15 cellular contexts compared by ENCODE assay signal in the genomic region with DNA sequence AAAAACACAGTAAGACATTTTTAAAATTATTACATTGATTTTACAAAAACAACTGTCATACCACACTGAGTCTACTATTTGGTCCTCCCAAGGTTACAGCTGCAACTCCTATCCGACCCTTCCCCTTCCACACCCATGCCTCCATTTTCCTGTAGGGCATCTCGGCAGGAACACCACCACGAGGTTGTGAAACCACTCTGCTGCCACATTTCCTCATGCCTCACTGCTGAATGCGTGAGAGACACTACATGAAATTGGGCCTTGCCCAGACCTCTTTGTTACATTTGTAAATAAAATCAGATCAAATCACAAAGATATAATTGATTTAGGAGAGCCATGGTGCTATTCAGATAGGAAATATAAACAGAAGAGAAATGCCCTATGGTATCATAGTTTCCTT. TPM values are rescaled to one million over a fixed set of nuclear protein-coding genes. Genes with fewer than 3 reads are reported as not detected.
DNase-seq lines count a peak whose midpoint lies in the region; FAIRE-seq and TF ChIP-seq lines count a peak whose summit lies in the region.
"Had no signal": no experiment of that assay in that cellular context is flagged by ENCODE, and none has a peak within 500 bp of the region (broad histone marks: within the 10 kb centered on the region; RNA-seq: fewer than 3 reads in every experiment).

No MANE protein-coding gene starts in this region.

- no peak overlapping the region for H3K4ac ChIP-seq in H1 (replicated peaks; ENCODE audit: insufficient read length, low read depth, low read length)

- peaks cover 0 to 13% (median 1%) of the 10 kb centered on the region in 3 donors for H3K36me3 Mint-ChIP-seq in CD8-positive, alpha-beta memory T cell

- no peaks in the 10 kb centered on the region for H4K20me1 ChIP-seq in H1 (replicated peaks in 1 of 2; ENCODE audit: control insufficient read depth in 1 of 2, insufficient read depth in 2 of 2, low read length in 2 of 2)
- no peaks in the 10 kb centered on the region for H4K20me1 ChIP-seq in osteoblast (ENCODE audit: insufficient read depth, low read length)

- no peak for FAIRE-seq in H1 (lab: Jason Lieb, UNC)

- TF ChIP-seq POLR2A in H1 (IDR thresholded peaks at IDR 0.05; ENCODE audit: control extremely low read depth in 1 of 2, low read depth in 2 of 2, low read length in 2 of 2) = no peak

- H3K9ac ChIP-seq in H1 (replicated peaks in 1 of 4; ENCODE audit: extremely low read depth in 1 of 4, low read depth in 3 of 4, low read length in 3 of 4) = no peak overlapping the region

- no peak overlapping the region for H2BK15ac ChIP-seq in H1 (ENCODE audit: low read length)

- H3K9me3 Mint-ChIP-seq in CD8-positive, alpha-beta memory T cell = peaks cover 0 to 10% (median 4%) of the 10 kb centered on the region in 5 donors

- H3K4me3 ChIP-seq in H1 (ENCODE audit: extremely low read depth in 1 of 4, insufficient read depth in 2 of 4, low read depth in 3 of 4, low read length in 4 of 4) (no peak overlapping the region), osteoblast (ENCODE audit: insufficient read depth, low read length) (no peak overlapping the region), tibial artery (no peak overlapping the region)
- no peak overlapping the region for H3K4me3 ChIP-seq in CD8-positive, alpha-beta memory T cell (ENCODE audit: low read length)
- H3K4me3 ChIP-seq: sigmoid colon had no signal

- H4K91ac ChIP-seq in H1 (replicated peaks; ENCODE audit: insufficient read length, low read length) = no peak overlapping the region

- no peak overlapping the region for H4K5ac ChIP-seq in H1 (ENCODE audit: insufficient read length, low read depth, low read length)

- H3K4me2 ChIP-seq in H1 (ENCODE audit: insufficient read depth in 1 of 2, low read depth in 2 of 2, low read length in 2 of 2) (no peak overlapping the region; a peak in 1 of 4 replicates), osteoblast (ENCODE audit: insufficient read depth, low read length) (no peak overlapping the region)

- no peaks in the 10 kb centered on the region for H3K27me3 ChIP-seq in H1 (replicated peaks in 1 of 4; ENCODE audit: control insufficient read depth in 3 of 4, extremely low read depth in 1 of 4, insufficient read depth in 3 of 4, low read length in 3 of 4)
- no peaks in the 10 kb centered on the region for H3K27me3 ChIP-seq in osteoblast (ENCODE audit: insufficient read depth, low read length)
- no peaks in the 10 kb centered on the region for H3K27me3 ChIP-seq in CD8-positive, alpha-beta memory T cell (ENCODE audit: insufficient read depth, low read length, poor library complexity, severe bottlenecking)
- H3K27me3 ChIP-seq in tibial artery = no peaks in the 10 kb centered on the region
- H3K27me3 ChIP-seq: sigmoid colon had no signal

- no peaks in the 10 kb centered on the region for H3K27me3 Mint-ChIP-seq in CD8-positive, alpha-beta memory T cell
- H3K27me3 Mint-ChIP-seq: activated T-cell treated with anti-CD3 and anti-CD28 coated beads, Interleukin-2, amount 50 U/mL, for 24 hours; CD4-positive, alpha-beta memory T cell; natural killer cell treated with Interleukin-12 subunit alpha and Interleukin-12 subunit beta and Interleukin-15 and Interleukin-18, amount 100 ng/mL, for 72 hours had no signal

- H3K27ac ChIP-seq in H1 (ENCODE audit: low read depth, low read length) (no peak overlapping the region), osteoblast (ENCODE audit: low read depth, low read length) (peak overlapping the region; percentile 26), tibial artery (no peak overlapping the region)
- H3K27ac ChIP-seq in CD8-positive, alpha-beta memory T cell (ENCODE audit: low read depth, low read length) = no peak overlapping the region
- H3K27ac ChIP-seq: sigmoid colon had no signal

- H3K79me2 ChIP-seq in H1 (ENCODE audit: control insufficient read depth in 1 of 2, insufficient read depth in 2 of 2, low read length in 2 of 2) (peaks cover 0 to 62% of the 10 kb centered on the region in 2 experiments; a peak in 2 of 4 replicates), osteoblast (ENCODE audit: insufficient read depth, low read length) (peaks cover 15% of the 10 kb centered on the region)

- TF ChIP-seq EP300 in H1 (IDR thresholded peaks at IDR 0.05; ENCODE audit: borderline replicate concordance in 1 of 2, low read depth in 2 of 2, low read length in 2 of 2) = no peak

- DNase-seq in GF-D8 (lab: John Stamatoyannopoulos, UW) (peak; percentile 69), NCI-H2196 (lab: John Stamatoyannopoulos, UW; ENCODE audit: unreplicated experiment) (peak; percentile 16), H1 (ENCODE audit: low read depth in 1 of 2, low spot score in 2 of 2) (no peak), osteoblast (ENCODE audit: insufficient read length, low spot score, missing footprints) (no peak), GM13976 (ENCODE audit: low spot score) (no peak), tibial artery (no peak), ecto neural progenitor cell (ENCODE audit: low spot score) (no peak)
- no peak for DNase-seq in CD8-positive, alpha-beta memory T cell
- DNase-seq: activated T-cell treated with anti-CD3 and anti-CD28 coated beads, Interleukin-2, amount 50 U/mL, for 24 hours; CD4-positive, alpha-beta memory T cell; left cardiac atrium; NCI-H1048; NCI-H774; sigmoid colon had no signal

- H2BK120ac ChIP-seq in H1 (replicated peaks; ENCODE audit: low read depth, low read length) = no peak overlapping the region

- POLR2A ChIA-PET in H1 (lab: Charles Lee; ENCODE audit: partially characterized antibody) = no interaction called here
- POLR2A ChIA-PET in CD8-positive, alpha-beta memory T cell (lab: Charles Lee) = no interaction called here

- H3K4me1 ChIP-seq in H1 (replicated peaks in 1 of 4; ENCODE audit: control insufficient read depth in 3 of 4, insufficient read depth in 4 of 4, low read length in 3 of 4) = peaks cover 0 to 7% (median 5%) of the 10 kb centered on the region in 4 experiments; a peak in 6 of 7 replicates
- H3K4me1 ChIP-seq in osteoblast (ENCODE audit: insufficient read depth, low read length) = peaks cover 8% of the 10 kb centered on the region
- H3K4me1 ChIP-seq in CD8-positive, alpha-beta memory T cell (ENCODE audit: insufficient read depth, low read length) = no peaks in the 10 kb centered on the region
- H3K4me1 ChIP-seq in tibial artery = peaks cover 0 to 7% (median 0%) of the 10 kb centered on the region in 4 donors

- no peak overlapping the region for H2BK20ac ChIP-seq in H1 (ENCODE audit: low read length)

- H2BK5ac ChIP-seq in H1 (ENCODE audit: low read depth, low read length) = no peak overlapping the region

- CTCF ChIA-PET in H1 (lab: Charles Lee; ENCODE audit: partially characterized antibody) = interaction anchor here (0.8 to 1.2 kb wide), 3 partner anchors 55 to 560 kb away, joined by 3 read pairs; no protein-coding TSS in a partner anchor
- CTCF ChIA-PET in CD8-positive, alpha-beta memory T cell (lab: Charles Lee) = no interaction called here

- in situ Hi-C loops in GM13976 (cut with MboI; ENCODE audit: low sequenced_read_pairs, unreplicated experiment) = no loop called here

- no peak overlapping the region for H3K18ac ChIP-seq in H1 (ENCODE audit: extremely low read depth, low read length)

- no peaks in the 10 kb centered on the region; the same call in 1 of the 2 replicates for H3K79me1 ChIP-seq in H1 (ENCODE audit: low read depth, low read length)

- H3K9me3 ChIP-seq in H1 (ENCODE audit: insufficient read depth in 2 of 2, low read depth in 1 of 2, low read length in 1 of 2) = 0 out of 4 replicates have a peak, but pooled peaks cover 2 to 6% of the 10 kb centered on the region in 2 experiments
- H3K9me3 ChIP-seq in osteoblast (ENCODE audit: low read depth, low read length) = no peaks in the 10 kb centered on the region
- no peaks in the 10 kb centered on the region for H3K9me3 ChIP-seq in CD8-positive, alpha-beta memory T cell (ENCODE audit: low read length)
- no peaks in the 10 kb centered on the region for H3K9me3 ChIP-seq in tibial artery

- peak overlapping the region; percentile 58; the same call in 1 of the 2 replicates for H2AK5ac ChIP-seq in H1 (ENCODE audit: low read depth, low read length)

- TF ChIP-seq CTCF in H1 (IDR thresholded peaks at IDR 0.05; ENCODE audit: control extremely low read depth in 1 of 3, insufficient read depth in 1 of 3, low read depth in 1 of 3, low read length in 3 of 3) = no peak
- TF ChIP-seq CTCF in osteoblast (IDR thresholded peaks at IDR 0.05; ENCODE audit: extremely low read depth, low read depth, low read length) = no peak
- no peak for TF ChIP-seq CTCF in GM13976 (IDR thresholded peaks at IDR 0.05; ENCODE audit: borderline replicate concordance, control extremely low read depth, extremely low read depth, insufficient read depth, missing control alignments)
- TF ChIP-seq CTCF in tibial artery (IDR thresholded peaks at IDR 0.05) = no peak

- H3K36me3 ChIP-seq in H1 (ENCODE audit: control insufficient read depth in 2 of 4, insufficient read depth in 4 of 4, low read length in 3 of 4) = no peaks in the 10 kb centered on the region
- H3K36me3 ChIP-seq in osteoblast (ENCODE audit: insufficient read depth, low read length) = no peaks in the 10 kb centered on the region
- H3K36me3 ChIP-seq in CD8-positive, alpha-beta memory T cell (ENCODE audit: insufficient read depth, low read length) = no peaks in the 10 kb centered on the region
- no peaks in the 10 kb centered on the region for H3K36me3 ChIP-seq in tibial artery
- H3K36me3 ChIP-seq: sigmoid colon had no signal

- H3K4me3 Mint-ChIP-seq in CD8-positive, alpha-beta memory T cell = no peak overlapping the region
- H3K4me3 Mint-ChIP-seq: activated T-cell treated with anti-CD3 and anti-CD28 coated beads, Interleukin-2, amount 50 U/mL, for 24 hours; CD4-positive, alpha-beta memory T cell; natural killer cell treated with Interleukin-12 subunit alpha and Interleukin-12 subunit beta and Interleukin-15 and Interleukin-18, amount 100 ng/mL, for 72 hours had no signal

- H3K23me2 ChIP-seq in H1 (ENCODE audit: low read depth, low read length) = no peaks in the 10 kb centered on the region

- H3K27ac Mint-ChIP-seq in CD8-positive, alpha-beta memory T cell = no peak overlapping the region
- H3K27ac Mint-ChIP-seq: activated T-cell treated with anti-CD3 and anti-CD28 coated beads, Interleukin-2, amount 50 U/mL, for 24 hours; CD4-positive, alpha-beta memory T cell; natural killer cell treated with Interleukin-12 subunit alpha and Interleukin-12 subunit beta and Interleukin-15 and Interleukin-18, amount 100 ng/mL, for 72 hours had no signal

- H3K4me1 Mint-ChIP-seq in CD8-positive, alpha-beta memory T cell = no peaks in the 10 kb centered on the region
- H3K4me1 Mint-ChIP-seq: CD4-positive, alpha-beta memory T cell had no signal

- H2BK12ac ChIP-seq in H1 (ENCODE audit: low read depth, low read length) = no peak overlapping the region

- H3K56ac ChIP-seq in H1 (replicated peaks; ENCODE audit: insufficient read length, low read depth, low read length) = no peak overlapping the region

- H3K14ac ChIP-seq in H1 (ENCODE audit: insufficient read length) = no peak overlapping the region

- intact Hi-C loops in tibial artery (cut with DNase I; ENCODE audit: low total_unique reads) = no loop called here

- H2AFZ ChIP-seq in H1 (ENCODE audit: low read length) = no peak overlapping the region
- peak overlapping the region; percentile 36 for H2AFZ ChIP-seq in osteoblast (ENCODE audit: low read length)

- no peak overlapping the region for H3K23ac ChIP-seq in H1 (ENCODE audit: insufficient read length)

- WGBS in H1 (ENCODE audit: extremely low coverage in 1 of 2, insufficient coverage in 1 of 2, insufficient read length in 1 of 2, insufficient replicate concordance in 2 of 2, low coverage in 1 of 2, low lambda C conversion rate in 2 of 2, missing lambda C conversion rate in 1 of 2), 2 experiments = 84% methylated on average over 4 of the region's 4 CpGs; no CpG with 5 or more reads in 1 of the 2 experiments

- no peak overlapping the region for H4K8ac ChIP-seq in H1 (ENCODE audit: extremely low read depth, insufficient read depth, low read length)

- no peak for TF ChIP-seq RAD21 in H1 (IDR thresholded peaks at IDR 0.05 in 1 of 2, conservative IDR thresholded peaks at IDR 0.05 in 1 of 2; ENCODE audit: low read depth in 2 of 2, low read length in 2 of 2)

RNA-seq across cellular contexts. Expression of gene ARHGAP32, which starts 2.0 kb away (rescaled TPM):
- total RNA-seq in H1 (2021; fragmentation: NEBNext Ultra II Directional; extraction: Animal tissue kit (Norgen Biotek cat#: 25700)) = 30.0 and 30.1 TPM in 2 replicates
- polyA plus RNA-seq in H1 (2011; rRNA removed) = 12.5 and 13.7 TPM in 2 replicates
- 9.7 TPM for polyA plus RNA-seq in H1 (2011; cell fraction: cytosol; rRNA removed)
- polyA plus RNA-seq in H1 (2011; cell fraction: nucleus; rRNA removed) = 22.5 TPM
- 10.3 to 13.3 TPM (median 12.6 TPM) in 4 replicates for polyA plus RNA-seq in H1 (2012, experiment 1 of 2)
- 0.62 TPM for polyA plus RNA-seq in H1 (2012, experiment 2 of 2)
- polyA plus RNA-seq in H1 (2013, experiment 1 of 2) = 8.2 TPM
- polyA plus RNA-seq in H1 (2013, experiment 2 of 2) = 8.0 TPM
- 47.6 and 50.7 TPM in 2 replicates for polyA minus RNA-seq in H1 (2011; rRNA and poly(A)+ RNA removed)
- polyA minus RNA-seq in H1 (2011; cell fraction: cytosol; rRNA and poly(A)+ RNA removed) = 18.9 TPM
- 42.6 TPM for polyA minus RNA-seq in H1 (2011; cell fraction: nucleus; rRNA and poly(A)+ RNA removed)
- total RNA-seq in osteoblast = 25.3 and 33.6 TPM in 2 replicates
- total RNA-seq in CD8-positive, alpha-beta memory T cell = 1 to 10 TPM; 2.1 to 3.1 TPM
- polyA plus RNA-seq in CD8-positive, alpha-beta memory T cell = 0.48 TPM

Comparison
In these comparisons a context has a peak if more than half of its experiments do, and no peak if none do; other contexts are left out.
1. DNase-seq: peak in GF-D8 (single experiment) and NCI-H2196 (single experiment); none in H1 (0 of 2), osteoblast (single experiment), CD8-positive, alpha-beta memory T cell (0 of 5), GM13976 (single experiment), tibial artery (0 of 2) and ecto neural progenitor cell (single experiment).